In the genomic region with DNA sequence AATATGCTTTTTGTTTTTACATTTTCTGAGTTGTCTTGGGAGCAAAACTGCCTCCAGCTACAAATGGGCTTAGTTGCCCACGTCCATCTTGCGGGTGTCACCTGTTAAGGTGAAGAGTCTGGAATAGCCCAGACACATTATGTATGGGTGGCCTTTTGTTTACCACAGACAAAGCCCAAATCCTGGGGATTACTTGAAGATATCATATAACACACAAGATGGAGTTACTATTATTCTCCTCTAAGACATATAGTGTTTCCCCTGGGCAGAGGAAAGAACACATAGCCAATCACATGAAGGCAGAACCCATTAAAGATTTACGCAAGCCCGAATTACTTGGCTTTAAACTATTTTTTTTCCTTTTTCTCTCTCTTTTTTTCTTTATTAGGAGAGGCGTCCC, we compare ENCODE assay signal across 20 cellular contexts.
DNase-seq lines count a peak whose midpoint lies in the region; ATAC-seq and TF ChIP-seq lines count a peak whose summit lies in the region.
"Had no signal": no experiment of that assay in that cellular context is flagged by ENCODE, and none has a peak within 500 bp of the region (broad histone marks: within the 10 kb centered on the region; RNA-seq: fewer than 3 reads in every experiment).

No MANE protein-coding gene starts in this region.

- WGBS in hepatocyte (ENCODE audit: low lambda C conversion rate, missing lambda C conversion rate) = 40% methylated on average over 5 of the region's 5 CpGs

- no peak overlapping the region for H3K9ac ChIP-seq in Karpas-422 (ENCODE audit: low read length)

- H3K4me1 ChIP-seq in SJCRH30 (no peaks in the 10 kb centered on the region), hepatocyte (ENCODE audit: insufficient read depth) (no peaks in the 10 kb centered on the region), osteoblast (ENCODE audit: insufficient read depth, low read length) (no peaks in the 10 kb centered on the region), Karpas-422 (ENCODE audit: low read length) (no peaks in the 10 kb centered on the region)

- H2AFZ ChIP-seq in hepatocyte (peak overlapping the region; percentile 14), osteoblast (ENCODE audit: low read length) (peak overlapping the region; percentile 70), Karpas-422 (ENCODE audit: low read length) (no peak overlapping the region)

- peak overlapping the region; percentile 42 for H3K4me3 ChIP-seq in SJCRH30
- H3K4me3 ChIP-seq in hepatocyte = no peak overlapping the region
- H3K4me3 ChIP-seq in osteoblast (ENCODE audit: insufficient read depth, low read length) = no peak overlapping the region
- H3K4me3 ChIP-seq in Karpas-422 (ENCODE audit: low read length) = no peak overlapping the region

- H3K9me3 ChIP-seq in SJCRH30 (replicated peaks) (no peaks in the 10 kb centered on the region), hepatocyte (ENCODE audit: low read depth) (no peaks in the 10 kb centered on the region), osteoblast (ENCODE audit: low read depth, low read length) (no peaks in the 10 kb centered on the region), Karpas-422 (ENCODE audit: low read length) (no peaks in the 10 kb centered on the region)

- H3K79me2 ChIP-seq in hepatocyte = no peaks in the 10 kb centered on the region
- no peaks in the 10 kb centered on the region for H3K79me2 ChIP-seq in osteoblast (ENCODE audit: insufficient read depth, low read length)
- no peaks in the 10 kb centered on the region for H3K79me2 ChIP-seq in Karpas-422 (ENCODE audit: low read length)

- H4K20me1 ChIP-seq in hepatocyte (ENCODE audit: insufficient read depth, poor library complexity, severe bottlenecking) (no peaks in the 10 kb centered on the region), osteoblast (ENCODE audit: insufficient read depth, low read length) (no peaks in the 10 kb centered on the region), Karpas-422 (ENCODE audit: insufficient read depth, low read depth, low read length) (no peaks in the 10 kb centered on the region)

- H3K27me3 ChIP-seq in SJCRH30 (no peaks in the 10 kb centered on the region), hepatocyte (no peaks in the 10 kb centered on the region), osteoblast (ENCODE audit: insufficient read depth, low read length) (no peaks in the 10 kb centered on the region), Karpas-422 (ENCODE audit: low read length) (no peaks in the 10 kb centered on the region)

- peak overlapping the region; percentile 45; the same call in 1 of the 2 replicates for H3K27ac ChIP-seq in SJCRH30
- H3K27ac ChIP-seq in hepatocyte = no peak overlapping the region
- no peak overlapping the region for H3K27ac ChIP-seq in osteoblast (ENCODE audit: low read depth, low read length)
- H3K27ac ChIP-seq in Karpas-422 (ENCODE audit: low read length) = no peak overlapping the region

- H3K4me2 ChIP-seq in hepatocyte = peak overlapping the region; percentile 32
- peak overlapping the region; percentile 19 for H3K4me2 ChIP-seq in osteoblast (ENCODE audit: insufficient read depth, low read length)
- no peak overlapping the region for H3K4me2 ChIP-seq in Karpas-422 (ENCODE audit: low read depth, low read length, poor library complexity, severe bottlenecking)

- TF ChIP-seq CTCF in hepatocyte (IDR thresholded peaks at IDR 0.05; ENCODE audit: poor library complexity) (no peak), osteoblast (IDR thresholded peaks at IDR 0.05; ENCODE audit: extremely low read depth, low read depth, low read length) (no peak)

- DNase-seq in HCEC 1CT = peak; percentile 10
- peak; percentile 40 to 78 for DNase-seq in SJCRH30
- DNase-seq in hepatocyte (ENCODE audit: low spot score) = no peak
- DNase-seq in osteoblast (ENCODE audit: insufficient read length, low spot score, missing footprints) = no peak
- no peak for DNase-seq in Karpas-422
- DNase-seq in GF-D8 (lab: John Stamatoyannopoulos, UW) = no peak
- DNase-seq: CD4-positive, CD25-positive, alpha-beta regulatory T cell; DMS153; DND-41; GOT3; Kasumi-1; MV-4-11; NCI-H1105; NCI-H146; NCI-H1930; NCI-H2227 treated with DMSO at 0.1 percent for 48 hours; NCI-H526 treated with DMSO at 0.1 percent for 48 hours; T-helper 1 cell had no signal

- H3K9me2 ChIP-seq in hepatocyte (replicated peaks; ENCODE audit: insufficient read depth) (no peaks in the 10 kb centered on the region), Karpas-422 (replicated peaks; ENCODE audit: insufficient read depth, low read length) (no peaks in the 10 kb centered on the region; the same call in 1 of the 2 replicates)

- no peak for ATAC-seq in HG02642 (IDR thresholded peaks at IDR 0.05; ENCODE audit: poor library complexity, unreplicated experiment)
- ATAC-seq: HCT116 had no signal

- no peaks in the 10 kb centered on the region for H3K36me3 ChIP-seq in SJCRH30
- H3K36me3 ChIP-seq in hepatocyte (replicated peaks; ENCODE audit: insufficient read depth, low read depth) = no peaks in the 10 kb centered on the region
- H3K36me3 ChIP-seq in osteoblast (ENCODE audit: insufficient read depth, low read length) = no peaks in the 10 kb centered on the region
- no peaks in the 10 kb centered on the region for H3K36me3 ChIP-seq in Karpas-422 (ENCODE audit: insufficient read depth, low read length)

Comparison
In these comparisons a context has a peak if more than half of its experiments do, and no peak if none do; other contexts are left out.
1. DNase-seq: peak in HCEC 1CT (single experiment) and SJCRH30 (2 of 2); none in hepatocyte (single experiment), osteoblast (single experiment), Karpas-422 (single experiment) and GF-D8 (single experiment).